22 cellular contexts compared by ENCODE assay signal in genomic region chr2:237234268-237234667, GRCh38.
A peak's percentile ranks its signal among the peaks of the same experiment; 100 is the strongest.
DNase-seq lines count a peak whose midpoint lies in the region; ATAC-seq and TF ChIP-seq lines count a peak whose summit lies in the region.
"Had no signal": no experiment of that assay in that cellular context is flagged by ENCODE, and none has a peak within 500 bp of the region (broad histone marks: within the 10 kb centered on the region; RNA-seq: fewer than 3 reads in every experiment).

No MANE protein-coding gene starts in this region.

- no peak for TF ChIP-seq POLR2A in heart left ventricle (IDR thresholded peaks at IDR 0.05)

- H3K4me1 Mint-ChIP-seq in osteocyte (ENCODE audit: unreplicated experiment) (peaks cover 14% of the 10 kb centered on the region), progenitor cell of endocrine pancreas (ENCODE audit: low read depth) (no peaks in the 10 kb centered on the region)
- H3K4me1 Mint-ChIP-seq: T-helper 17 cell had no signal

- in situ Hi-C loops in Panc1 (cut with HindIII; ENCODE audit: low pct_unique_long_range_greater_than_20kb, low sequenced_read_pairs) = no loop called here

- H3K27ac Mint-ChIP-seq in osteocyte (ENCODE audit: unreplicated experiment) (no peak overlapping the region), progenitor cell of endocrine pancreas (no peak overlapping the region)
- H3K27ac Mint-ChIP-seq: activated naive CD8-positive, alpha-beta T cell; activated T-helper 2 cell treated with anti-CD3 and anti-CD28 coated beads, Interferon-gamma antibody, Interleukin-2, Interleukin-4, amounts not matched to agents 10 μg/mL and 5 μg/mL and 100 μg/mL, durations not matched to agents 14 hours and 24 hours and 36 hours; natural killer cell treated with Interleukin-12 subunit alpha and Interleukin-12 subunit beta and Interleukin-15 and Interleukin-18, amount 100 ng/mL, for 72 hours; T-helper 17 cell had no signal

- no peak for DNase-seq in Panc1 (ENCODE audit: low read depth, low spot score)
- DNase-seq in heart left ventricle = peak in 1 of 5 donors; percentile 40
- DNase-seq in osteocyte (ENCODE audit: extremely low spot score, unreplicated experiment) = peak; percentile 25
- no peak for DNase-seq in NCI-H446 (lab: John Stamatoyannopoulos, UW)
- no peak for DNase-seq in progenitor cell of endocrine pancreas (ENCODE audit: low spot score, unreplicated experiment)
- no peak for DNase-seq in NCI-H2171 treated with DMSO at 0.1 percent for 48 hours (lab: John Stamatoyannopoulos, UW)
- DNase-seq: activated CD4-positive, alpha-beta T cell treated with anti-CD3 and anti-CD28 coated beads, Interleukin-2, amount 50 U/mL, for 1 hour; effector CD8-positive, alpha-beta T cell; GOT3; NCI-H1092 treated with DMSO at 0.1 percent for 48 hours; NCI-H2081; NCI-H510A; stimulated activated CD4-positive, alpha-beta T cell treated with anti-CD3 and anti-CD28 coated beads, Interleukin-4, amount 100 ng/mL, for 4 hours; stimulated activated naive CD8-positive, alpha-beta T cell treated with anti-CD3 and anti-CD28 coated beads, Interleukin-15, Interleukin-2, amounts not matched to agents 100 U/mL and 50 U/mL, for 24 hours; T-helper 17 cell had no signal

- H3K27me3 ChIP-seq in Panc1 (ENCODE audit: control insufficient read depth, insufficient read depth, low read length) (no peaks in the 10 kb centered on the region), heart left ventricle (no peaks in the 10 kb centered on the region), subcutaneous abdominal adipose tissue (ENCODE audit: control insufficient read depth in 5 of 5, insufficient read depth in 4 of 5, low read length in 5 of 5) (no peaks in the 10 kb centered on the region)

- H3K27me3 Mint-ChIP-seq in osteocyte (ENCODE audit: unreplicated experiment) (no peaks in the 10 kb centered on the region), progenitor cell of endocrine pancreas (peaks cover 11% of the 10 kb centered on the region)

- POLR2A ChIA-PET in Panc1 (lab: Charles Lee) = no interaction called here

- CTCF ChIA-PET in Panc1 (lab: Charles Lee) = no interaction called here

- H3K9me3 ChIP-seq in Panc1 (ENCODE audit: control insufficient read depth, insufficient read depth, low read depth, low read length) = no peaks in the 10 kb centered on the region
- H3K9me3 ChIP-seq in heart left ventricle = no peaks in the 10 kb centered on the region
- no peaks in the 10 kb centered on the region for H3K9me3 ChIP-seq in subcutaneous abdominal adipose tissue (ENCODE audit: control insufficient read depth in 5 of 5, low read length in 5 of 5)

- ATAC-seq in Panc1 = no peak
- ATAC-seq in heart left ventricle = peak in 3 of 4 donors; percentile 49 to 55 (median 53)
- ATAC-seq in GM21529 (IDR thresholded peaks at IDR 0.05; ENCODE audit: unreplicated experiment) = no peak
- ATAC-seq: stimulated activated naive CD8-positive, alpha-beta T cell treated with anti-CD3 and anti-CD28 coated beads, Interleukin-15, Interleukin-2, amounts not matched to agents 100 U/mL and 50 U/mL, for 24 hours; T-helper 17 cell had no signal

- no peaks in the 10 kb centered on the region for H3K36me3 Mint-ChIP-seq in osteocyte (ENCODE audit: unreplicated experiment)
- H3K36me3 Mint-ChIP-seq in progenitor cell of endocrine pancreas (ENCODE audit: insufficient read depth) = no peaks in the 10 kb centered on the region
- H3K36me3 Mint-ChIP-seq: natural killer cell treated with Interleukin-12 subunit alpha and Interleukin-12 subunit beta and Interleukin-15 and Interleukin-18, amount 100 ng/mL, for 72 hours had no signal

- peaks cover 4% of the 10 kb centered on the region for H3K9me3 Mint-ChIP-seq in osteocyte (ENCODE audit: unreplicated experiment)
- no peaks in the 10 kb centered on the region for H3K9me3 Mint-ChIP-seq in progenitor cell of endocrine pancreas (ENCODE audit: low read depth)
- H3K9me3 Mint-ChIP-seq: activated T-helper 2 cell treated with anti-CD3 and anti-CD28 coated beads, Interferon-gamma antibody, Interleukin-2, Interleukin-4, amounts not matched to agents 10 μg/mL and 5 μg/mL and 100 μg/mL, durations not matched to agents 14 hours and 24 hours and 36 hours; natural killer cell treated with Interleukin-12 subunit alpha and Interleukin-12 subunit beta and Interleukin-15 and Interleukin-18, amount 100 ng/mL, for 72 hours had no signal

- H3K4me3 Mint-ChIP-seq in osteocyte (ENCODE audit: unreplicated experiment) (no peak overlapping the region), progenitor cell of endocrine pancreas (ENCODE audit: low read depth) (no peak overlapping the region)
- H3K4me3 Mint-ChIP-seq: activated naive CD8-positive, alpha-beta T cell; natural killer cell treated with Interleukin-12 subunit alpha and Interleukin-12 subunit beta and Interleukin-15 and Interleukin-18, amount 100 ng/mL, for 72 hours; T-helper 17 cell had no signal

- H3K36me3 ChIP-seq in Panc1 (ENCODE audit: control insufficient read depth, insufficient read depth, low read length) (no peaks in the 10 kb centered on the region), heart left ventricle (no peaks in the 10 kb centered on the region), subcutaneous abdominal adipose tissue (ENCODE audit: control insufficient read depth in 5 of 5, insufficient read depth in 5 of 5, low read length in 5 of 5) (no peaks in the 10 kb centered on the region)

- WGBS in heart left ventricle, 4 donors = 65 to 82% (median 79%) methylated on average over 2 of the region's 2 CpGs

- H3K4me1 ChIP-seq in Panc1 (ENCODE audit: control insufficient read depth, insufficient read depth, low read length) (0 out of 2 replicates have a peak, but pooled peaks cover 6% of the 10 kb centered on the region), heart left ventricle (peaks cover 0 to 47% (median 11%) of the 10 kb centered on the region in 12 donors), subcutaneous abdominal adipose tissue (ENCODE audit: control insufficient read depth in 5 of 5, insufficient read depth in 5 of 5, low read length in 5 of 5) (peaks cover 8 to 29% (median 23%) of the 10 kb centered on the region in 5 donors)

- no peak for TF ChIP-seq CTCF in Panc1 (IDR thresholded peaks at IDR 0.05)
- TF ChIP-seq CTCF in heart left ventricle (IDR thresholded peaks at IDR 0.05) = no peak
- no peak for TF ChIP-seq CTCF in osteocyte (IDR thresholded peaks at IDR 0.05)
- TF ChIP-seq CTCF in progenitor cell of endocrine pancreas (IDR thresholded peaks at IDR 0.05; ENCODE audit: unreplicated experiment) = no peak

- H3K9ac ChIP-seq in subcutaneous abdominal adipose tissue (ENCODE audit: low read length in 5 of 5) = no peak overlapping the region

- intact Hi-C loops in Panc1 (cut with micrococcal nuclease; ENCODE audit: unreplicated experiment) = no loop called here
- intact Hi-C loops in heart left ventricle (cut with DNase I) = no loop called here

- no peak overlapping the region for H3K4me3 ChIP-seq in Panc1 (ENCODE audit: low read depth in 2 of 2, low read length in 2 of 2)
- no peak overlapping the region for H3K4me3 ChIP-seq in heart left ventricle
- no peak overlapping the region for H3K4me3 ChIP-seq in subcutaneous abdominal adipose tissue (ENCODE audit: low read depth in 1 of 5, low read length in 5 of 5)

- H3K27ac ChIP-seq in Panc1 (ENCODE audit: low read length) (peak overlapping the region; percentile 64; the same call in 1 of the 2 replicates), heart left ventricle (peak overlapping the region in 9 of 12 donors; percentile 37 to 81 (median 68)), subcutaneous abdominal adipose tissue (ENCODE audit: low read depth, low read length) (peak overlapping the region; percentile 21)
- H3K27ac ChIP-seq: C4-2B, VCaP had no signal

- no TSS peak for BruUV-seq in Panc1 (replicated peaks; lab: Mats Ljungman, UMichigan)

Comparison
In these comparisons a context has a peak if more than half of its experiments do, and no peak if none do; other contexts are left out.
1. ATAC-seq: peak in heart left ventricle (3 of 4); none in Panc1 (single experiment) and GM21529 (single experiment).
2. Peak in every context shown above with its lines, with median percentiles within 50 percentile points of each other: H3K27ac ChIP-seq.